Comparison of ENCODE assay signal across 18 cellular contexts in the genomic region with DNA sequence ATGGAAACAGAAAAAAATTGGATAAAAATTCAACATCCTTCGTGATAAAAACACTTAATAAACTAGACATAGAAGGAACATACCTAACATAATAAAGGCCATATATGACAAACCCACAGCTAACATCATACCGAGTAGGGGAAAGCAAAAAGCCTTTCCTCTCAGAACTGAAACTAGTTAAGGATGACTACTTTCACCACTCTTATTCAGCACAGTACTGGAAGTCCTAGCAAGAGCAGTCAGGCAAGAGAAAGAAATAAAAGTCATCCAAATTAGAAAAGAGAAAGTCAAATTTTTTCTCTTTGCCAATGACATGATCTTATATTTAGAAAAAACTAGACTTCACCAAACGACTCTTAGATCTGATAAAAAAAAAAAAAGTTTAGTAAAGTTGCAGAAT. TPM values are rescaled to one million over a fixed set of nuclear protein-coding genes. Genes with fewer than 3 reads are reported as not detected.
DNase-seq lines count a peak whose midpoint lies in the region; ATAC-seq and TF ChIP-seq lines count a peak whose summit lies in the region.
"Had no signal": no experiment of that assay in that cellular context is flagged by ENCODE, and none has a peak within 500 bp of the region (broad histone marks: within the 10 kb centered on the region; RNA-seq: fewer than 3 reads in every experiment).

No MANE protein-coding gene starts in this region.

- no peak for DNase-seq in NCI-H1092 (lab: John Stamatoyannopoulos, UW)
- DNase-seq in HK-2 (ENCODE audit: unreplicated experiment) = no peak
- DNase-seq in AG20443 (ENCODE audit: low spot score) = no peak
- DNase-seq in right lobe of liver = no peak
- DNase-seq: effector memory CD4-positive, alpha-beta T cell; GM23248; heart right ventricle; kidney; NCI-H1694; NCI-H345; Right ventricle myocardium superior; stimulated activated CD4-positive, alpha-beta T cell treated with anti-CD3 and anti-CD28 coated beads, Interleukin-15, amount 100 ng/mL, for 24 hours; substantia nigra; T-helper 17 cell had no signal

- no peak overlapping the region for H3K27ac ChIP-seq in right lobe of liver
- H3K27ac ChIP-seq: GM23248, heart right ventricle had no signal

- WGBS in right lobe of liver (ENCODE audit: insufficient coverage, low coverage, low lambda C conversion rate, missing lambda C conversion rate) = 83% methylated on average over 3 of the region's 3 CpGs

- no peak for TF ChIP-seq POLR2A in right lobe of liver (IDR thresholded peaks at IDR 0.05)

- H3K4me3 ChIP-seq in right lobe of liver = no peak overlapping the region
- H3K4me3 ChIP-seq: GM23248, heart right ventricle had no signal

- intact Hi-C loops in right lobe of liver (cut with DNase I) = no loop called here

- H3K27me3 ChIP-seq in right lobe of liver = no peaks in the 10 kb centered on the region
- H3K27me3 ChIP-seq: heart right ventricle had no signal

- H3K9me3 ChIP-seq in right lobe of liver = peaks cover 0 to 5% (median 0%) of the 10 kb centered on the region in 4 donors

- no peaks in the 10 kb centered on the region for H3K36me3 ChIP-seq in right lobe of liver

- no peaks in the 10 kb centered on the region for H3K4me1 ChIP-seq in right lobe of liver
- H3K4me1 ChIP-seq: heart right ventricle had no signal

- peak; percentile 76 for ATAC-seq in GM18508 (IDR thresholded peaks at IDR 0.05; ENCODE audit: insufficient read depth, unreplicated experiment)
- peak; percentile 71 for ATAC-seq in GM19463 (IDR thresholded peaks at IDR 0.05; ENCODE audit: unreplicated experiment)
- peak; percentile 87 for ATAC-seq in HG02885 (IDR thresholded peaks at IDR 0.05; ENCODE audit: poor library complexity, unreplicated experiment)
- ATAC-seq in HG03571 (IDR thresholded peaks at IDR 0.05; ENCODE audit: unreplicated experiment) = peak; percentile 85
- ATAC-seq in right lobe of liver = no peak
- ATAC-seq: heart right ventricle, T-helper 17 cell had no signal

- TF ChIP-seq CTCF in right lobe of liver (IDR thresholded peaks at IDR 0.05) = no peak

RNA-seq across cellular contexts. Expression of gene SLC7A9, which starts 25.8 kb away (rescaled TPM):
- 10 to 100 TPM; 10.4 to 15.5 (median 13.5) TPM for total RNA-seq in right lobe of liver
- total RNA-seq: GM23248, Right ventricle myocardium superior had no signal

Comparison
In these comparisons a context has a peak if more than half of its experiments do, and no peak if none do; other contexts are left out.
1. ATAC-seq: peak in GM18508 (single experiment), GM19463 (single experiment), HG02885 (single experiment) and HG03571 (single experiment); none in right lobe of liver (0 of 4).